In the genomic region with DNA sequence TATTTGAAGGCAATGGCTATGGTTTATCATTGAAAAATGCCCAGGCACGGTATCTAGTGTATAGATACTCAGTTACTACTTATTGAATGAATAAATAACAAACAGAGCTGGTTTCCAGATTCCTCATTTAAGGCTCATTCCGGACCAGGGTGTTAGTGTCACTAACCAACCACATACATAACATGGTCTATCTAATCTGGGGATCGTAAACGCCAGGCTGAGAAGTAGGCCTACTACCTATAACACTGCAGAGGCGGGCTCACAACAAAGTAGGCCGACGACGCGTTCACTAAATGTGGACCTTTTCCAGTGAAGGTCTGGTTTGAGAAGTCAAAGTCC, we compare ENCODE assay signal across 8 cellular contexts. TPM values are rescaled to one million over a fixed set of nuclear protein-coding genes. Genes with fewer than 3 reads are reported as not detected.
DNase-seq lines count a peak whose midpoint lies in the region; ATAC-seq and TF ChIP-seq lines count a peak whose summit lies in the region.

No MANE protein-coding gene starts in this region.

- WGBS in HUES64: 5% methylated on average over 9 of the region's 9 CpGs

- H3K9ac ChIP-seq in HUES64 (ENCODE audit: low read depth, low read length) (peak overlapping the region; percentile 92), duodenal mucosa (ENCODE audit: low read depth in 1 of 2, low read length in 2 of 2) (peak overlapping the region; percentile 78 to 92)

- peak; percentile 27 for ATAC-seq in GM18907 (IDR thresholded peaks at IDR 0.05; ENCODE audit: unreplicated experiment)
- ATAC-seq in GM21786 (IDR thresholded peaks at IDR 0.05; ENCODE audit: unreplicated experiment): no peak

- DNase-seq in ACHN (no peak), NCI-H1930 (lab: John Stamatoyannopoulos, UW) (no peak)
- no peak for DNase-seq in activated CD4-positive, alpha-beta T cell treated with anti-CD3 and anti-CD28 coated beads for 4 hours

- in situ Hi-C loops in ACHN (cut with HindIII; ENCODE audit: low pct_ligation_motif_present, low pct_unique_long_range_greater_than_20kb, low sequenced_read_pairs): no loop called here

- H3K4me1 ChIP-seq in HUES64 (ENCODE audit: insufficient read depth, low read length) (peaks cover 9% of the 10 kb centered on the region; the same call in 1 of the 2 replicates), duodenal mucosa (ENCODE audit: control insufficient read depth in 1 of 2, insufficient read depth in 2 of 2, low read length in 2 of 2) (peaks cover 12 to 13% of the 10 kb centered on the region in 2 donors), neutrophil (ENCODE audit: control insufficient read depth in 1 of 2, insufficient read depth in 1 of 2, low read depth in 1 of 2, low read length in 1 of 2) (peaks cover 19 to 24% of the 10 kb centered on the region in 2 experiments)

- H3K4me3 ChIP-seq in HUES64 (ENCODE audit: low read length): peak overlapping the region; percentile 93
- H3K4me3 ChIP-seq in duodenal mucosa (ENCODE audit: low read depth in 1 of 2, low read length in 2 of 2): peak overlapping the region; percentile 96 to 99
- peak overlapping the region; percentile 66 to 78 for H3K4me3 ChIP-seq in neutrophil (ENCODE audit: low read depth in 1 of 2, low read length in 1 of 2)

- peak overlapping the region; percentile 89 for H3K27ac ChIP-seq in HUES64 (ENCODE audit: low read depth, low read length)
- peak overlapping the region; percentile 47 for H3K27ac ChIP-seq in duodenal mucosa (ENCODE audit: low read depth, low read length)
- H3K27ac ChIP-seq in neutrophil: peak overlapping the region; percentile 85

- H3K36me3 ChIP-seq in HUES64 (ENCODE audit: insufficient read depth, low read length) (peaks cover 31% of the 10 kb centered on the region), duodenal mucosa (ENCODE audit: control insufficient read depth in 1 of 2, insufficient read depth in 2 of 2, low read length in 2 of 2) (peaks cover 0 to 9% of the 10 kb centered on the region in 2 donors), neutrophil (no peaks in the 10 kb centered on the region)

- H3K27me3 ChIP-seq in HUES64 (ENCODE audit: insufficient read depth, low read length) (no peaks in the 10 kb centered on the region), duodenal mucosa (ENCODE audit: control insufficient read depth in 1 of 2, insufficient read depth in 2 of 2, low read length in 2 of 2) (no peaks in the 10 kb centered on the region), neutrophil (no peaks in the 10 kb centered on the region)

- H3K9me3 ChIP-seq in HUES64 (ENCODE audit: insufficient read depth, low read depth, low read length): no peaks in the 10 kb centered on the region
- H3K9me3 ChIP-seq in duodenal mucosa (ENCODE audit: control insufficient read depth in 1 of 2, low read length in 2 of 2): no peaks in the 10 kb centered on the region
- H3K9me3 ChIP-seq in neutrophil: no peaks in the 10 kb centered on the region

- no peak for TF ChIP-seq CTCF in neutrophil (IDR thresholded peaks at IDR 0.05)

RNA-seq across cellular contexts. Expression of a gene that starts 0.4 kb away (rescaled TPM):
- polyA plus RNA-seq in HUES64 (2013, experiment 1 of 2): 116 TPM
- 127 TPM for polyA plus RNA-seq in HUES64 (2013, experiment 2 of 2)

RNA-seq across cellular contexts. Expression of a gene that starts 5.5 kb away (rescaled TPM):
- 22.7 TPM for polyA plus RNA-seq in HUES64 (2013, experiment 1 of 2)
- 20.9 TPM for polyA plus RNA-seq in HUES64 (2013, experiment 2 of 2)
